8 cellular contexts compared by ENCODE assay signal in the genomic region with DNA sequence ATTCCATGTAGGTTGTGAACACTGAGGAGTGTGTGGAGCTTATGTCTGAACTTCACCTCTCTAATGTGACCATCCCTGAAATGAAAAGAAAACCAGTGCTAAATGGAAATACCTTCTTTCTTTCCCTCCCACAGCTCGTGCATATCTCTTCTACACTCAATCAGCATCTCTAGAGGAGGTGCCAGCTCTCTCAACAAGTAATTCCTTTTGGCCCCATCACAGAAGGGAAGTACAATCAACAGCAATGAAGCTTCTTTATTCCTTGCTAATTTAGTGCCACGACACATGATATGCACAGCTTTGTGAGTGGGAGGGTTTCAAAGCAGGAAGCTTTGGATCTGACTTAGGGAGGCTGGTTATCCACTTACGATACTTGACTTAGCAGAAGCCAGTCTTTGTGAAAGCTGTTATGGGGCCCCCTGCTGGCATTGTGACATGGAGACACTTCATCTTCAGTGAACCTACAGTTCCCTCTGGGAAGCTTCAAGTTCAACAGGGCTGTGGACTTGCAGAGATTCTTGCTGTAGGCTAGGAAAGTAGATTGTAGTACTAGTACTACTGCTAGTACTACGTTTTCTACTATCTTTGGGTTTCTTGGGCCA.
DNase-seq lines count a peak whose midpoint lies in the region; TF ChIP-seq lines count a peak whose summit lies in the region.

No MANE protein-coding gene starts in this region.

- H2BK5ac ChIP-seq in mesendoderm (ENCODE audit: low read length), result no peak overlapping the region

- H3K4me2 ChIP-seq in Karpas-422 (ENCODE audit: low read depth, low read length, poor library complexity, severe bottlenecking) (peak overlapping the region; percentile 18), mesendoderm (ENCODE audit: low read length) (no peak overlapping the region)

- H4K20me1 ChIP-seq in Karpas-422 (ENCODE audit: insufficient read depth, low read depth, low read length), result no peaks in the 10 kb centered on the region

- no peak overlapping the region for H2BK15ac ChIP-seq in mesendoderm (replicated peaks; ENCODE audit: low read depth)

- H3K56ac ChIP-seq in mesendoderm (ENCODE audit: low read length), result no peak overlapping the region

- H3K27me3 Mint-ChIP-seq in endodermal cell (ENCODE audit: insufficient read depth), result peaks cover 3% of the 10 kb centered on the region

- no peak overlapping the region for H3K4me3 ChIP-seq in ACC112 (ENCODE audit: low read depth, low read length)
- no peak overlapping the region for H3K4me3 ChIP-seq in Karpas-422 (ENCODE audit: low read length)
- H3K4me3 ChIP-seq in endodermal cell (ENCODE audit: low read length), result no peak overlapping the region
- no peak overlapping the region for H3K4me3 ChIP-seq in mesendoderm (ENCODE audit: low read length)

- no peak overlapping the region for H3K27ac ChIP-seq in ACC112 (ENCODE audit: low read depth, low read length)
- H3K27ac ChIP-seq in Karpas-422 (ENCODE audit: low read length), result no peak overlapping the region
- no peak overlapping the region for H3K27ac ChIP-seq in endodermal cell (ENCODE audit: low read depth, low read length)
- H3K27ac ChIP-seq in mesendoderm (ENCODE audit: low read depth, low read length), result no peak overlapping the region

- H2AFZ ChIP-seq in ACC112 (ENCODE audit: low read length, unreplicated experiment), result peak overlapping the region; percentile 69
- peak overlapping the region; percentile 40; the same call in 1 of the 2 replicates for H2AFZ ChIP-seq in Karpas-422 (ENCODE audit: low read length)

- peaks cover 65% of the 10 kb centered on the region for H3K4me1 Mint-ChIP-seq in endodermal cell

- no peak overlapping the region for H3K27ac Mint-ChIP-seq in endodermal cell

- no peak overlapping the region for H3K9ac ChIP-seq in Karpas-422 (ENCODE audit: low read length)
- H3K9ac ChIP-seq in endodermal cell (ENCODE audit: extremely low read depth, low read length, poor library complexity, severe bottlenecking), result no peak overlapping the region
- no peak overlapping the region for H3K9ac ChIP-seq in mesendoderm (ENCODE audit: low read length)

- H3K79me1 ChIP-seq in mesendoderm (ENCODE audit: low read length), result no peaks in the 10 kb centered on the region

- no peak overlapping the region for H3K18ac ChIP-seq in mesendoderm (ENCODE audit: low read length)

- no peaks in the 10 kb centered on the region for H3K27me3 ChIP-seq in ACC112 (ENCODE audit: insufficient read depth, low read length)
- no peaks in the 10 kb centered on the region for H3K27me3 ChIP-seq in Karpas-422 (ENCODE audit: low read length)
- no peaks in the 10 kb centered on the region for H3K27me3 ChIP-seq in endodermal cell (ENCODE audit: control insufficient read depth, insufficient read depth, low read length, poor library complexity, severe bottlenecking)
- H3K27me3 ChIP-seq in mesendoderm (ENCODE audit: insufficient read depth, low read length, poor library complexity), result no peaks in the 10 kb centered on the region

- no peaks in the 10 kb centered on the region for H3K9me2 ChIP-seq in Karpas-422 (replicated peaks; ENCODE audit: insufficient read depth, low read length)

- H2BK120ac ChIP-seq in mesendoderm (ENCODE audit: low read depth, low read length), result no peak overlapping the region

- in situ Hi-C loops in GM13976 (cut with MboI; ENCODE audit: low sequenced_read_pairs, unreplicated experiment), result no loop called here

- H3K9me3 ChIP-seq in Karpas-422 (ENCODE audit: low read length) (no peaks in the 10 kb centered on the region), endodermal cell (ENCODE audit: control insufficient read depth, low read length) (peaks cover 3% of the 10 kb centered on the region)

- H3K23ac ChIP-seq in mesendoderm (ENCODE audit: low read length), result no peak overlapping the region

- no peak overlapping the region for H2AK5ac ChIP-seq in mesendoderm (ENCODE audit: low read length)

- H3K79me2 ChIP-seq in ACC112 (ENCODE audit: control insufficient read depth, insufficient read depth, low read length, unreplicated experiment) (no peaks in the 10 kb centered on the region), Karpas-422 (ENCODE audit: low read length) (no peaks in the 10 kb centered on the region), mesendoderm (ENCODE audit: control insufficient read depth, insufficient read depth, low read length) (no peaks in the 10 kb centered on the region)

- no peak overlapping the region for H3K4me3 Mint-ChIP-seq in endodermal cell

- no peak overlapping the region for H4K8ac ChIP-seq in mesendoderm (ENCODE audit: low read depth, low read length)

- no peak overlapping the region for H4K5ac ChIP-seq in mesendoderm (ENCODE audit: low read length)

- H3K4ac ChIP-seq in mesendoderm (ENCODE audit: low read depth, low read length), result no peak overlapping the region

- TF ChIP-seq CTCF in GM13976 (IDR thresholded peaks at IDR 0.05; ENCODE audit: borderline replicate concordance, control extremely low read depth, extremely low read depth, insufficient read depth, missing control alignments) (peak; percentile 42), endodermal cell (conservative IDR thresholded peaks at IDR 0.05) (peak; percentile 79)

- 48 to 68% methylated on average over 3 to 4 of the region's 4 CpGs for WGBS in endodermal cell (ENCODE audit: insufficient coverage in 1 of 2, insufficient read length in 1 of 2), 2 experiments
- WGBS in mesendoderm (ENCODE audit: extremely low coverage, insufficient coverage, low lambda C conversion rate), result no CpG with 5 or more reads among the region's 4 CpGs

- peak; percentile 26 for DNase-seq in GM13976 (ENCODE audit: low spot score)
- DNase-seq in Karpas-422, result peak; percentile 87
- DNase-seq in SKM-1 (lab: John Stamatoyannopoulos, UW; ENCODE audit: unreplicated experiment), result peak; percentile 21
- DNase-seq in endodermal cell, result peak; percentile 92
- DNase-seq in mesendoderm, result peak; percentile 95
- peak; percentile 74 for DNase-seq in ureter (ENCODE audit: low spot score)
- DNase-seq in NCI-H345 treated with DMSO at 0.1 percent for 48 hours (lab: John Stamatoyannopoulos, UW; ENCODE audit: unreplicated experiment), result no peak

- H3K9me3 Mint-ChIP-seq in endodermal cell, result no peaks in the 10 kb centered on the region

- H3K4me1 ChIP-seq in ACC112 (ENCODE audit: control insufficient read depth, insufficient read depth, low read length, unreplicated experiment) (no peaks in the 10 kb centered on the region), Karpas-422 (ENCODE audit: low read length) (peaks cover 13% of the 10 kb centered on the region), endodermal cell (ENCODE audit: control insufficient read depth, insufficient read depth, low read length) (peaks cover 28% of the 10 kb centered on the region), mesendoderm (ENCODE audit: control insufficient read depth, low read depth, low read length) (no peaks in the 10 kb centered on the region)

- H3K36me3 ChIP-seq in ACC112 (ENCODE audit: insufficient read depth, low read length) (no peaks in the 10 kb centered on the region), Karpas-422 (ENCODE audit: insufficient read depth, low read length) (no peaks in the 10 kb centered on the region), endodermal cell (ENCODE audit: control insufficient read depth, insufficient read depth, low read length) (no peaks in the 10 kb centered on the region), mesendoderm (ENCODE audit: control insufficient read depth, insufficient read depth, low read length) (no peaks in the 10 kb centered on the region)

- no peaks in the 10 kb centered on the region for H3K36me3 Mint-ChIP-seq in endodermal cell (ENCODE audit: low read depth)
